25 cellular contexts compared by ENCODE assay signal in the genomic region with DNA sequence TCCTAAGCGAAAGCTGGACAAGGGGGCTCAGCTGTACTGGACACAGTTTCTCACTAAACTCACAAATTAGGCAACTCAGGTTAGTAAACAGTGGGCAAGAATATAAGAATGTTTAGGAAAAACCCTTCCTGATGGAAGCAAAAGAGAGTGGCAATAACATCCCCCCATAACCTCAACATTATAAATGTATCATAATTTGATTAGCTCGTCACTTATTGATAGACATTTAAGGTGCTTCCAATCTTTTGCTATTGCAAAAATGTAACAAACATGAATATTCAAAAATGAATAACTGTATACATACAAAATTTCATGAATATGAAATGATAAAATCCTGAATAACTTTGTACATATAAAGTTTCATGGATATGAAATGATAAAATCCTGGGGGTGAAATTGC.
"Had no signal": no experiment of that assay in that cellular context is flagged by ENCODE, and none has a peak within 500 bp of the region (broad histone marks: within the 10 kb centered on the region; RNA-seq: fewer than 3 reads in every experiment).

No MANE protein-coding gene starts in this region.

- FAIRE-seq: endometrium, endothelial cell of umbilical vein had no signal

- H3K4me1 ChIP-seq: colonic mucosa, esophagus squamous epithelium, foreskin keratinocyte had no signal

- H3K27me3 ChIP-seq: colonic mucosa, esophagus muscularis mucosa, esophagus squamous epithelium, foreskin keratinocyte, gastrocnemius medialis, gastroesophageal sphincter, heart left ventricle, heart right ventricle had no signal

- DNase-seq: colonic mucosa; cortex of kidney; dermis blood vessel endothelial cell; dorsolateral prefrontal cortex; effector CD4-positive, alpha-beta T cell; effector CD8-positive, alpha-beta T cell; effector memory CD8-positive, alpha-beta T cell; endodermal cell; erythroblast; esophagus squamous epithelium; foreskin fibroblast; foreskin melanocyte; gastrocnemius medialis; glutamatergic neuron; head of caudate nucleus; heart left ventricle; heart right ventricle had no signal

- H3K27ac ChIP-seq: colonic mucosa, coronary artery, dorsolateral prefrontal cortex, epithelial cell of prostate, esophagus muscularis mucosa, esophagus squamous epithelium, foreskin keratinocyte, gastrocnemius medialis, gastroesophageal sphincter, heart left ventricle, heart right ventricle had no signal

- H3K9me3 ChIP-seq: colonic mucosa, esophagus muscularis mucosa, esophagus squamous epithelium, gastrocnemius medialis, gastroesophageal sphincter had no signal

- H3K36me3 ChIP-seq: colonic mucosa, esophagus muscularis mucosa, esophagus squamous epithelium, gastrocnemius medialis, gastroesophageal sphincter, heart left ventricle, heart right ventricle had no signal

- H3K4me3 ChIP-seq: colonic mucosa, coronary artery, dorsolateral prefrontal cortex, esophagus muscularis mucosa, esophagus squamous epithelium, gastrocnemius medialis, gastroesophageal sphincter, heart left ventricle, heart right ventricle had no signal

- ATAC-seq: effector memory CD8-positive, alpha-beta T cell; esophagus mucosa; gastrocnemius medialis; gastroesophageal sphincter; heart left ventricle; heart right ventricle had no signal
